Comparison of ENCODE assay signal across 12 cellular contexts in genomic region chr1:191695865-191696264, GRCh38.
DNase-seq lines count a peak whose midpoint lies in the region; ATAC-seq and TF ChIP-seq lines count a peak whose summit lies in the region.
"Had no signal": no experiment of that assay in that cellular context is flagged by ENCODE, and none has a peak within 500 bp of the region (broad histone marks: within the 10 kb centered on the region; RNA-seq: fewer than 3 reads in every experiment).

No MANE protein-coding gene starts in this region.

- H3K4me1 Mint-ChIP-seq in neural crest cell: peaks cover 6% of the 10 kb centered on the region

- H3K27me3 Mint-ChIP-seq in neural crest cell (ENCODE audit: low read depth): no peaks in the 10 kb centered on the region

- H3K27me3 ChIP-seq in lower lobe of right lung (ENCODE audit: low read depth): no peaks in the 10 kb centered on the region

- ATAC-seq in GM19043 (IDR thresholded peaks at IDR 0.05; ENCODE audit: low read depth, unreplicated experiment): peak; percentile 81
- ATAC-seq in HG02678 (IDR thresholded peaks at IDR 0.05; ENCODE audit: unreplicated experiment): peak; percentile 72
- ATAC-seq in HG03558 (IDR thresholded peaks at IDR 0.05; ENCODE audit: extremely low read depth, unreplicated experiment): peak; percentile 71
- ATAC-seq in lower lobe of right lung: no peak
- ATAC-seq: left lobe of liver had no signal

- peak overlapping the region; percentile 35 for H3K27ac Mint-ChIP-seq in neural crest cell (ENCODE audit: unreplicated experiment)

- H3K4me3 Mint-ChIP-seq in neural crest cell: no peak overlapping the region

- H3K36me3 Mint-ChIP-seq in neural crest cell (ENCODE audit: low read depth): no peaks in the 10 kb centered on the region

- no peak overlapping the region for H3K4me3 ChIP-seq in lower lobe of right lung
- H3K4me3 ChIP-seq: SK-N-MC had no signal

- intact Hi-C loops in lower lobe of right lung (cut with DNase I): no loop called here

- TF ChIP-seq CTCF in neural crest cell (conservative IDR thresholded peaks at IDR 0.05): no peak
- TF ChIP-seq CTCF in lower lobe of right lung (IDR thresholded peaks at IDR 0.05): no peak

- DNase-seq in neural crest cell (ENCODE audit: low read depth, low spot score): no peak
- DNase-seq in HK-2 (ENCODE audit: unreplicated experiment): no peak
- DNase-seq in lower lobe of right lung: no peak
- no peak for DNase-seq in NCI-H524 treated with DMSO at 0.1 percent for 48 hours (lab: John Stamatoyannopoulos, UW)
- DNase-seq: anterior cingulate cortex, DMS79 treated with DMSO at 0.1 percent for 48 hours, retina had no signal

- no peaks in the 10 kb centered on the region for H3K4me1 ChIP-seq in lower lobe of right lung

- H3K36me3 ChIP-seq in lower lobe of right lung: no peaks in the 10 kb centered on the region

- no peaks in the 10 kb centered on the region for H3K9me3 ChIP-seq in lower lobe of right lung

- H3K9me3 Mint-ChIP-seq in neural crest cell: peaks cover 12% of the 10 kb centered on the region

- no peak overlapping the region for H3K27ac ChIP-seq in lower lobe of right lung
- H3K27ac ChIP-seq: SK-N-MC had no signal

Comparison
In these comparisons a context has a peak if more than half of its experiments do, and no peak if none do; other contexts are left out.
1. ATAC-seq: peak in GM19043 (single experiment), HG02678 (single experiment) and HG03558 (single experiment); none in lower lobe of right lung (0 of 2).